ENCODE assay signal across 1 cellular context in genomic region chr4:186693159-186693815, GRCh38.
TF ChIP-seq lines count a peak whose summit lies in the region.

No MANE protein-coding gene starts in this region.

TF ChIP-seq in HCT116, 20 proteins besides CTCF, POLR2A, EP300 and RAD21 (continued from another document):
- TF ChIP-seq REST (IDR thresholded peaks at IDR 0.05; ENCODE audit: low read depth) (no peak), TCF7L2 (IDR thresholded peaks at IDR 0.05; ENCODE audit: borderline replicate concordance, extremely low read depth, insufficient read depth, insufficient read length) (no peak), YY1 (IDR thresholded peaks at IDR 0.05; ENCODE audit: extremely low read depth, insufficient replicate concordance, low read depth, low read length) (no peak), ZNF274 (IDR thresholded peaks at IDR 0.05; ENCODE audit: low read depth, low read length) (no peak), ZFX (IDR thresholded peaks at IDR 0.05) (no peak), CEBPB (IDR thresholded peaks at IDR 0.05; ENCODE audit: low read depth) (no peak), ATF3 (IDR thresholded peaks at IDR 0.05) (no peak), JUND (IDR thresholded peaks at IDR 0.05) (peak; percentile 70), POLR2AphosphoS5 (IDR thresholded peaks at IDR 0.05; ENCODE audit: low read depth, low read length) (0 out of 2 replicates have a peak, but pooled peaks have one; percentile 14), EGR1 (IDR thresholded peaks at IDR 0.05; ENCODE audit: low read depth) (no peak), ZBTB33 (IDR thresholded peaks at IDR 0.05; ENCODE audit: extremely low read depth, insufficient replicate concordance, low read length) (no peak)
